ENCODE assay signal across 8 cellular contexts in genomic region chr4:25913056-25913850, GRCh38. TPM values are rescaled to one million over a fixed set of nuclear protein-coding genes. Genes with fewer than 3 reads are reported as not detected.
DNase-seq lines count a peak whose midpoint lies in the region; ATAC-seq, FAIRE-seq and TF ChIP-seq lines count a peak whose summit lies in the region.

No MANE protein-coding gene starts in this region.

- H3K9ac ChIP-seq in BLaER1 treated with 17β-estradiol and CSF1 and Interleukin-3, amounts not matched to agents 10 nM and 100 nM, result peak overlapping the region; percentile 77 to 86 (median 82); a peak in 21 of 22 replicates

- H4K20me1 ChIP-seq in BLaER1 treated with 17β-estradiol and CSF1 and Interleukin-3, amounts not matched to agents 10 nM and 100 nM, result no peaks in the 10 kb centered on the region

- no peaks in the 10 kb centered on the region for H3K36me3 ChIP-seq in BLaER1 treated with 17β-estradiol and CSF1 and Interleukin-3, amounts not matched to agents 10 nM and 100 nM
- no peaks in the 10 kb centered on the region for H3K36me3 ChIP-seq in ectodermal cell (ENCODE audit: control insufficient read depth, insufficient read depth, low read length)
- no peaks in the 10 kb centered on the region for H3K36me3 ChIP-seq in testis (ENCODE audit: low read depth, missing control alignments)

- H3K27ac Mint-ChIP-seq in WTC11 (peak overlapping the region; percentile 96; the same call in 1 of the 2 replicates), mesothelial cell of epicardium (peak overlapping the region; percentile 84)

- 19% methylated on average over 26 of the region's 26 CpGs for WGBS in ectodermal cell, 2 experiments
- WGBS in testis, 2 donors, result 4 to 6% methylated on average over 26 of the region's 26 CpGs

- CTCF ChIA-PET in WTC11 (lab: Charles Lee), result interaction anchor here (0.9 to 2.3 kb wide), 8 partner anchors 13 to 121 kb away, joined by 3 to 11 read pairs (median 4); no protein-coding TSS in a partner anchor

- ATAC-seq in HG03342 (IDR thresholded peaks at IDR 0.05; ENCODE audit: unreplicated experiment) (peak; percentile 18), WTC11 (peak; percentile 10)

- peak overlapping the region; percentile 81 to 98 (median 95) for H3K4me2 ChIP-seq in BLaER1 treated with 17β-estradiol and CSF1 and Interleukin-3, amounts not matched to agents 10 nM and 100 nM

- H3K4me3 Mint-ChIP-seq in WTC11 (peak overlapping the region; percentile 98), mesothelial cell of epicardium (peak overlapping the region; percentile 91)

- no peak for FAIRE-seq in GM19239 (lab: Jason Lieb, UNC)

- H3K9me3 Mint-ChIP-seq in WTC11 (peaks cover 11% of the 10 kb centered on the region), mesothelial cell of epicardium (peaks cover 9% of the 10 kb centered on the region)

- H3K9me3 ChIP-seq in BLaER1 treated with 17β-estradiol and CSF1 and Interleukin-3, amounts not matched to agents 10 nM and 100 nM (replicated peaks in 1 of 11), result peaks cover 0 to 4% (median 0%) of the 10 kb centered on the region in 11 experiments; a peak in 1 of 22 replicates
- H3K9me3 ChIP-seq in ectodermal cell (ENCODE audit: control insufficient read depth, low read length), result no peaks in the 10 kb centered on the region
- no peaks in the 10 kb centered on the region for H3K9me3 ChIP-seq in testis

- TF ChIP-seq POLR2A in testis (IDR thresholded peaks at IDR 0.05), result no peak

- intact Hi-C loops in testis (cut with DNase I; ENCODE audit: low total_unique reads), result no loop called here

- peaks cover 18 to 33% (median 24%) of the 10 kb centered on the region in 10 experiments for H3K4me1 ChIP-seq in BLaER1 treated with 17β-estradiol and CSF1 and Interleukin-3, amounts not matched to agents 10 nM and 100 nM
- H3K4me1 ChIP-seq in ectodermal cell (ENCODE audit: control insufficient read depth, insufficient read depth, low read length) (peaks cover 9% of the 10 kb centered on the region), testis (no peaks in the 10 kb centered on the region)

- H3K27ac ChIP-seq in BLaER1 treated with 17β-estradiol and CSF1 and Interleukin-3, amounts not matched to agents 10 nM and 100 nM, result peak overlapping the region; percentile 11 to 93 (median 85); a peak in 17 of 22 replicates
- H3K27ac ChIP-seq in ectodermal cell (ENCODE audit: insufficient read depth, low read depth, low read length, poor library complexity, severe bottlenecking), result peak overlapping the region; percentile 90
- H3K27ac ChIP-seq in testis, result peak overlapping the region; percentile 73 to 89

- DNase-seq in GM19239 (ENCODE audit: insufficient read length, low spot score), result peak; percentile 15
- no peak for DNase-seq in WTC11 (ENCODE audit: low spot score)
- DNase-seq in mesothelial cell of epicardium (ENCODE audit: low spot score in 2 of 2, unreplicated experiment in 2 of 2), result peak in 1 of 2 experiments; percentile 38
- DNase-seq in testis, result peak; percentile 30
- DNase-seq in RPMI8226, result no peak

- TF ChIP-seq CTCF in WTC11 (IDR thresholded peaks at IDR 0.05) (no peak), mesothelial cell of epicardium (IDR thresholded peaks at IDR 0.05; ENCODE audit: unreplicated experiment) (no peak), testis (IDR thresholded peaks at IDR 0.05) (no peak)

- H3K27me3 Mint-ChIP-seq in WTC11 (ENCODE audit: low read depth) (peaks cover 38% of the 10 kb centered on the region), mesothelial cell of epicardium (ENCODE audit: low read depth) (peaks cover 21% of the 10 kb centered on the region)

- POLR2A ChIA-PET in WTC11 (lab: Charles Lee), result interaction anchor here (0.9 to 1.5 kb wide), 5 partner anchors 13 to 87 kb away, joined by 3 to 4 read pairs (median 3); no protein-coding TSS in a partner anchor

- H3K27me3 ChIP-seq in BLaER1 treated with 17β-estradiol and CSF1 and Interleukin-3, amounts not matched to agents 10 nM and 100 nM, result peaks cover 0 to 14% (median 12%) of the 10 kb centered on the region in 11 experiments; a peak in 16 of 22 replicates
- H3K27me3 ChIP-seq in ectodermal cell (ENCODE audit: control insufficient read depth, insufficient read depth, low read length, poor library complexity, severe bottlenecking) (peaks cover 4% of the 10 kb centered on the region), testis (no peaks in the 10 kb centered on the region)

- peak overlapping the region; percentile 61 to 73 (median 71) for H3K4me3 ChIP-seq in BLaER1 treated with 17β-estradiol and CSF1 and Interleukin-3, amounts not matched to agents 10 nM and 100 nM
- H3K4me3 ChIP-seq in ectodermal cell (ENCODE audit: insufficient read depth, low read depth, low read length) (peak overlapping the region; percentile 93), testis (peak overlapping the region; percentile 72 to 85)

- peaks cover 6% of the 10 kb centered on the region for H3K36me3 Mint-ChIP-seq in WTC11
- H3K36me3 Mint-ChIP-seq in mesothelial cell of epicardium, result no peaks in the 10 kb centered on the region

- H3K4me1 Mint-ChIP-seq in WTC11, result peaks cover 23% of the 10 kb centered on the region
- H3K4me1 Mint-ChIP-seq in mesothelial cell of epicardium, result peaks cover 11% of the 10 kb centered on the region

TF ChIP-seq in WTC11, 78 proteins besides CTCF, POLR2A, EP300 and RAD21:
- TF ChIP-seq ZNF138 (CRISPR knock-in tag; conservative IDR thresholded peaks at IDR 0.05), result no peak

RNA-seq across cellular contexts. Expression of gene SMIM20, which starts 0.8 kb away (rescaled TPM):
- total RNA-seq in WTC11 (2021) (39.4 to 48.5 TPM (median 45.3 TPM) in 3 replicates), mesothelial cell of epicardium (29.7 to 31.5 TPM (median 30.0 TPM) in 3 replicates), testis (10 to 100 TPM; 31.3 to 38.3 TPM)
- polyA plus RNA-seq in ectodermal cell (2013, experiment 1 of 4), result 58.2 TPM
- polyA plus RNA-seq in ectodermal cell (2013, experiment 2 of 4), result 49.8 TPM
- 62.3 TPM for polyA plus RNA-seq in ectodermal cell (2013, experiment 3 of 4)
- polyA plus RNA-seq in ectodermal cell (2013, experiment 4 of 4), result 67.2 TPM
- polyA plus RNA-seq in testis (ENCODE audit: insufficient read depth, low read depth, low replicate concordance), result 46.1 TPM

RNA-seq across cellular contexts. Expression of gene SEL1L3, which starts 50.5 kb away (rescaled TPM):
- total RNA-seq in WTC11 (2021), result 31.5 to 36.3 TPM (median 35.1 TPM) in 3 replicates
- 40.7 TPM for polyA plus RNA-seq in ectodermal cell (2013, experiment 1 of 4)
- polyA plus RNA-seq in ectodermal cell (2013, experiment 2 of 4), result 39.1 TPM
- polyA plus RNA-seq in ectodermal cell (2013, experiment 3 of 4), result 31.2 TPM
- 29.0 TPM for polyA plus RNA-seq in ectodermal cell (2013, experiment 4 of 4)
- 13.8 to 14.4 TPM (median 14.3 TPM) in 3 replicates for total RNA-seq in mesothelial cell of epicardium
- total RNA-seq in testis, result 1 to 10 TPM; 5.0 to 6.9 TPM
- 15.6 TPM for polyA plus RNA-seq in testis (ENCODE audit: insufficient read depth, low read depth, low replicate concordance)

Comparison
In these comparisons a context has a peak if more than half of its experiments do, and no peak if none do; other contexts are left out.
1. DNase-seq: peak in GM19239 (single experiment) and testis (single experiment); none in WTC11 (single experiment) and RPMI8226 (single experiment).
2. Peak in every context shown above with its lines, with median percentiles within 50 percentile points of each other: H3K27ac ChIP-seq and H3K4me3 ChIP-seq.